Comparison of ENCODE assay signal across 8 cellular contexts in the genomic region with DNA sequence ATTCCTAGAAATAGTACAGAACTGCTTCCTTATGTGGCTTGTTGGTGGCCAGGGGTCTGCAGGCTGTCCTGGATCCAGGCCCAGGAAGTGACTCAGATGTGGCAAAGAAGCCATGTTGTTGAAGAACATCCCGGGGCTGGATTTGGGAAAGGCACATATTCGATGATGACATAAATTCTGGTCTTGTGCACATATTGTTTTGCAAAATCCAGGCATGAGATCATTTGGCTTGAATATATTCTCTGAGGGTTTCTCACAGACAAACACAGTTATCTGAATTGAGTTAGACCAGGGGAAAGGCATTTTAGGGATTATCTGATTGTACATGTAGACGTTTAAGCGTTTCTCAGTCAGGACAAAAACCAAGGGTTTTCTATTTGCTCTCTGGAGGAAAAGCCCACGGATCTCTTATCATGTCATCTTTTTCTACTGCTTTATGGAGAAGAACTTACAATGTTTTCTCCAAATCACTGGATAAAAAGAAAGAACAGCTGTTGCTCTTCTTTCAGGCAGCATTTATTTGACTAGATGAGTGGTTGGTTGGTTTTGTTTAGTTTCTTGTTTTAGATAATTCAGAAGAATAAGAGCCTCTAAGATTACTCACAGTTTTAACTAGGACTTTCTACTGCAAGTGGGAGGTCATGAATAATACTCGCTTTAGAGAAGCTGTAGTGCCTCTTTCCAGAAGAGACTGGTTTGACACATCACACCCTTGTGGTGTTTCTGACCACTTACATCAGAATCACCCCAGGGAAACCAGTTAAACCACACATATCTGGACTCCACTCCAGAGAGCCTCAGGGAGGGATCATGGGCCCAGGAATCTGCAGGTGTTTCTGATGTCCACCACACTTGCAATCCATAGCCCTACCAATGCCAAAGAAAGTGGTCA. TPM values are rescaled to one million over a fixed set of nuclear protein-coding genes. Genes with fewer than 3 reads are reported as not detected.
DNase-seq lines count a peak whose midpoint lies in the region; ATAC-seq and TF ChIP-seq lines count a peak whose summit lies in the region.

No MANE protein-coding gene starts in this region.

- H3K4me3 ChIP-seq in mucosa of descending colon, result no peak overlapping the region
- no peak overlapping the region for H3K4me3 ChIP-seq in effector memory CD4-positive, alpha-beta T cell (ENCODE audit: insufficient read depth, low read depth, low read length, poor library complexity, severe bottlenecking)

- H3K9me3 Mint-ChIP-seq in brain, result peaks cover 0 to 13% (median 4%) of the 10 kb centered on the region in 5 experiments

- H3K27ac ChIP-seq in effector memory CD4-positive, alpha-beta T cell (ENCODE audit: insufficient read depth, low read length, poor library complexity, severe bottlenecking), result no peak overlapping the region

- H3K36me3 Mint-ChIP-seq in brain, result no peaks in the 10 kb centered on the region

- no peaks in the 10 kb centered on the region for H3K27me3 ChIP-seq in effector memory CD4-positive, alpha-beta T cell (replicated peaks; ENCODE audit: control insufficient read depth, insufficient read depth, low read length, poor library complexity, severe bottlenecking)

- peaks cover 12% of the 10 kb centered on the region for H3K4me1 Mint-ChIP-seq in brain

- TF ChIP-seq CTCF in brain (conservative IDR thresholded peaks at IDR 0.05), result no peak
- TF ChIP-seq CTCF in mucosa of descending colon (IDR thresholded peaks at IDR 0.05), result no peak

- H3K4me3 Mint-ChIP-seq in brain, result peak overlapping the region in 1 of 5 experiments; percentile 27

- intact Hi-C loops in mucosa of descending colon (cut with DNase I, micrococcal nuclease), result no loop called here

- peak; percentile 77 for ATAC-seq in HG02852 (IDR thresholded peaks at IDR 0.05; ENCODE audit: unreplicated experiment)
- ATAC-seq in mucosa of descending colon, result peak; percentile 30
- no peak for ATAC-seq in GM18907 (IDR thresholded peaks at IDR 0.05; ENCODE audit: unreplicated experiment)
- ATAC-seq in HG03159 (IDR thresholded peaks at IDR 0.05; ENCODE audit: unreplicated experiment), result no peak

- peaks cover 3% of the 10 kb centered on the region for H3K27me3 Mint-ChIP-seq in brain

- DNase-seq in AG20443 (ENCODE audit: low spot score) (peak; percentile 86), mucosa of descending colon (no peak), NCI-H510A treated with DMSO at 0.1 percent for 48 hours (lab: John Stamatoyannopoulos, UW) (no peak)
- no peak for DNase-seq in effector memory CD4-positive, alpha-beta T cell

- peaks cover 14% of the 10 kb centered on the region for H3K4me1 ChIP-seq in mucosa of descending colon (ENCODE audit: low read depth)
- H3K4me1 ChIP-seq in effector memory CD4-positive, alpha-beta T cell (ENCODE audit: control insufficient read depth, insufficient read depth, low read length, poor library complexity, severe bottlenecking), result no peaks in the 10 kb centered on the region

- H3K27ac Mint-ChIP-seq in brain, result peak overlapping the region; percentile 57 to 92 (median 86)

- no peaks in the 10 kb centered on the region for H3K36me3 ChIP-seq in mucosa of descending colon (ENCODE audit: low read depth)
- H3K36me3 ChIP-seq in effector memory CD4-positive, alpha-beta T cell (ENCODE audit: control insufficient read depth, insufficient read depth, low read length), result no peaks in the 10 kb centered on the region

- H3K9me3 ChIP-seq in mucosa of descending colon, result no peaks in the 10 kb centered on the region
- no peaks in the 10 kb centered on the region for H3K9me3 ChIP-seq in effector memory CD4-positive, alpha-beta T cell (ENCODE audit: control insufficient read depth, low read length)

RNA-seq across cellular contexts. Expression of a gene that starts 29.5 kb away (rescaled TPM):
- 3.2 TPM for polyA plus RNA-seq in brain (ENCODE audit: insufficient read depth, low read depth, low replicate concordance)
- total RNA-seq in mucosa of descending colon, result 10 to 100 TPM; 44.8 to 63.6 (median 50.2) TPM

Comparison
In these comparisons a context has a peak if more than half of its experiments do, and no peak if none do; other contexts are left out.
1. ATAC-seq: peak in HG02852 (single experiment) and mucosa of descending colon (single experiment); none in GM18907 (single experiment) and HG03159 (single experiment).